10 cellular contexts compared by ENCODE assay signal in genomic region chr2:239150125-239151011, GRCh38.
A peak's percentile ranks its signal among the peaks of the same experiment; 100 is the strongest.
DNase-seq lines count a peak whose midpoint lies in the region; ATAC-seq, FAIRE-seq and TF ChIP-seq lines count a peak whose summit lies in the region.
"Had no signal": no experiment of that assay in that cellular context is flagged by ENCODE, and none has a peak within 500 bp of the region (broad histone marks: within the 10 kb centered on the region; RNA-seq: fewer than 3 reads in every experiment).

No MANE protein-coding gene starts in this region.

- H3K36me3 ChIP-seq in mucosa of descending colon (ENCODE audit: low read depth), result peaks cover 3% of the 10 kb centered on the region
- H3K36me3 ChIP-seq: ovary had no signal

- intact Hi-C loops in left cardiac atrium (cut with DNase I), result no loop called here
- intact Hi-C loops in Right ventricle myocardium superior (cut with DNase I), result no loop called here
- intact Hi-C loops in mucosa of descending colon (cut with DNase I, micrococcal nuclease), result no loop called here

- ATAC-seq in left cardiac atrium, result no peak
- ATAC-seq in Right ventricle myocardium superior (ENCODE audit: poor library complexity), result no peak
- peak; percentile 60 for ATAC-seq in mucosa of descending colon

- H3K9me3 ChIP-seq in mucosa of descending colon, result no peaks in the 10 kb centered on the region
- H3K9me3 ChIP-seq: ovary had no signal

- peak; percentile 67 for FAIRE-seq in urothelium cell line (lab: Jason Lieb, UNC)

- no peak overlapping the region for H3K4me3 ChIP-seq in mucosa of descending colon
- H3K4me3 ChIP-seq: ovary had no signal

- TF ChIP-seq CTCF in mucosa of descending colon (IDR thresholded peaks at IDR 0.05), result no peak

- H3K4me1 ChIP-seq in mucosa of descending colon (ENCODE audit: low read depth), result no peaks in the 10 kb centered on the region

- in situ Hi-C loops in KBM-7 (cut with MboI; ENCODE audit: low pct_unique_long_range_greater_than_20kb, low sequenced_read_pairs), result no loop called here

- DNase-seq in left cardiac atrium, result peak; percentile 7
- DNase-seq in Right ventricle myocardium superior, result no peak
- DNase-seq in activated T-helper 1 cell treated with Interleukin-2 at 50 U/mL for 16 hours (ENCODE audit: low read depth), result peak; percentile 10
- peak; percentile 24 to 37 (median 30) for DNase-seq in mucosa of descending colon
- DNase-seq in urothelium cell line (ENCODE audit: low spot score), result no peak
- no peak for DNase-seq in HPDE6-E6E7 (ENCODE audit: extremely low spot score)
- no peak for DNase-seq in NCI-H2029 treated with DMSO at 0.1 percent for 48 hours (lab: John Stamatoyannopoulos, UW)
- no peak for DNase-seq in KBM-7
- DNase-seq: NCI-H1105 treated with DMSO at 0.1 percent for 48 hours had no signal

Comparison
In these comparisons a context has a peak if more than half of its experiments do, and no peak if none do; other contexts are left out.
1. DNase-seq: peak in left cardiac atrium (single experiment), activated T-helper 1 cell treated with Interleukin-2 at 50 U/mL for 16 hours (single experiment) and mucosa of descending colon (3 of 3); none in Right ventricle myocardium superior (single experiment), urothelium cell line (single experiment), HPDE6-E6E7 (single experiment), NCI-H2029 treated with DMSO at 0.1 percent for 48 hours (single experiment) and KBM-7 (single experiment).